Comparison of ENCODE assay signal across 25 cellular contexts in genomic region chrX:107146670-107147069, GRCh38. TPM values are rescaled to one million over a fixed set of nuclear protein-coding genes. Genes with fewer than 3 reads are reported as not detected.
DNase-seq lines count a peak whose midpoint lies in the region; ATAC-seq and TF ChIP-seq lines count a peak whose summit lies in the region.
"Had no signal": no experiment of that assay in that cellular context is flagged by ENCODE, and none has a peak within 500 bp of the region (broad histone marks: within the 10 kb centered on the region; RNA-seq: fewer than 3 reads in every experiment).

No MANE protein-coding gene starts in this region.

- H3K36me3 ChIP-seq in upper lobe of right lung = no peaks in the 10 kb centered on the region
- H3K36me3 ChIP-seq: BLaER1, left ventricle myocardium inferior, SJSA1, WERI-Rb-1 had no signal

- TF ChIP-seq CTCF in NB4 (IDR thresholded peaks at IDR 0.05; ENCODE audit: low read depth, low read length) = no peak
- TF ChIP-seq CTCF in epithelial cell of esophagus (IDR thresholded peaks at IDR 0.05; ENCODE audit: insufficient read depth, low read depth, low read length, missing control alignments) = no peak
- no peak for TF ChIP-seq CTCF in upper lobe of right lung (IDR thresholded peaks at IDR 0.05)

- DNase-seq in EL (peak; percentile 0), NB4 (ENCODE audit: low read depth) (peak; percentile 12), epithelial cell of esophagus (ENCODE audit: low read depth) (peak; percentile 83), iris pigment epithelial cell (ENCODE audit: low read depth) (peak; percentile 42), upper lobe of right lung (no peak), NCI-H82 (lab: John Stamatoyannopoulos, UW) (no peak), GF-D8 (lab: John Stamatoyannopoulos, UW) (no peak), iPS-NIHi7 (ENCODE audit: extremely low spot score) (no peak)
- DNase-seq: activated CD4-positive, alpha-beta memory T cell treated with anti-CD3 and anti-CD28 coated beads for 36 hours; activated gamma-delta T cell treated with Interleukin-2 at 50 U/mL for 16 hours; activated T-cell treated with anti-CD3 and anti-CD28 coated beads for 4 hours; glutamatergic neuron; left ventricle myocardium inferior; mucosa of descending colon; NCI-H1694 treated with DMSO at 0.1 percent for 48 hours; NCI-H748 treated with DMSO at 0.1 percent for 48 hours; stimulated activated CD4-positive, alpha-beta T cell treated with anti-CD3 and anti-CD28 coated beads, Interleukin-2, amount 100 ng/mL, for 48 hours; T-helper 17 cell; WERI-Rb-1 had no signal

- no peaks in the 10 kb centered on the region for H3K4me1 ChIP-seq in upper lobe of right lung
- H3K4me1 ChIP-seq: BLaER1, left ventricle myocardium inferior, SJSA1 had no signal

- ATAC-seq in upper lobe of right lung = no peak
- ATAC-seq: GM23338, mucosa of descending colon, T-helper 17 cell had no signal

- H3K4me3 ChIP-seq in NB4 (ENCODE audit: low read depth, low read length) (no peak overlapping the region), epithelial cell of esophagus (ENCODE audit: low read length) (no peak overlapping the region), upper lobe of right lung (no peak overlapping the region)
- H3K4me3 ChIP-seq: BLaER1, GM23338, left ventricle myocardium inferior, mucosa of descending colon, SJSA1, smooth muscle cell had no signal

- intact Hi-C loops in upper lobe of right lung (cut with DNase I) = no loop called here

- H3K9me3 ChIP-seq in upper lobe of right lung = no peaks in the 10 kb centered on the region
- H3K9me3 ChIP-seq: BLaER1, left ventricle myocardium inferior, mucosa of descending colon, SJSA1 had no signal

- TF ChIP-seq POLR2A in NB4 (IDR thresholded peaks at IDR 0.05; ENCODE audit: extremely low read depth, insufficient read length) = no peak

- no peak overlapping the region for H3K27ac ChIP-seq in upper lobe of right lung
- H3K27ac ChIP-seq: BLaER1, left ventricle myocardium inferior, SJSA1, WERI-Rb-1 had no signal

- H3K27me3 ChIP-seq in upper lobe of right lung = no peaks in the 10 kb centered on the region
- H3K27me3 ChIP-seq: SJSA1 had no signal

RNA-seq across cellular contexts. Expression of gene RBM41, which starts 28.0 kb away (rescaled TPM):
- total RNA-seq in upper lobe of right lung = 18.0 TPM

RNA-seq across cellular contexts. Expression of gene NUP62CL, which starts 59.6 kb away (rescaled TPM):
- 0.78 TPM for total RNA-seq in upper lobe of right lung
- total RNA-seq: SJSA1 had no signal

RNA-seq across cellular contexts. Expression of gene DNAAF6, which starts 59.7 kb away (rescaled TPM):
- not detected for total RNA-seq in upper lobe of right lung
- total RNA-seq: A673; activated CD4-positive, alpha-beta memory T cell treated with anti-CD3 and anti-CD28 coated beads for 36 hours; GM23338; left ventricle myocardium inferior; mucosa of descending colon; posterior vena cava; SJSA1; smooth muscle cell; T-helper 17 cell had no signal

Comparison
In these comparisons a context has a peak if more than half of its experiments do, and no peak if none do; other contexts are left out.
1. DNase-seq: peak in EL (single experiment), NB4 (single experiment), epithelial cell of esophagus (single experiment) and iris pigment epithelial cell (single experiment); none in upper lobe of right lung (single experiment), NCI-H82 (single experiment), GF-D8 (single experiment) and iPS-NIHi7 (single experiment).